Comparison of ENCODE assay signal across 28 cellular contexts in genomic region chr2:164852086-164852485, GRCh38.
"Had no signal": no experiment of that assay in that cellular context is flagged by ENCODE, and none has a peak within 500 bp of the region (broad histone marks: within the 10 kb centered on the region; RNA-seq: fewer than 3 reads in every experiment).

No MANE protein-coding gene starts in this region.

- FAIRE-seq: colon, endometrium, endothelial cell of umbilical vein, frontal cortex had no signal

- DNase-seq: colonic mucosa; cortex of kidney; dermis blood vessel endothelial cell; dorsolateral prefrontal cortex; effector CD4-positive, alpha-beta T cell; effector CD8-positive, alpha-beta T cell; effector memory CD4-positive, alpha-beta T cell; effector memory CD8-positive, alpha-beta T cell; endodermal cell; erythroblast; esophagus squamous epithelium; foreskin fibroblast; foreskin keratinocyte; foreskin melanocyte; gastrocnemius medialis; glutamatergic neuron; head of caudate nucleus; heart left ventricle; heart right ventricle had no signal

- H3K27ac ChIP-seq: colonic mucosa, coronary artery, dorsolateral prefrontal cortex, epithelial cell of prostate, esophagus muscularis mucosa, esophagus squamous epithelium, foreskin keratinocyte, gastrocnemius medialis, gastroesophageal sphincter, heart left ventricle, heart right ventricle had no signal

- H3K4me1 ChIP-seq: colonic mucosa, gastrocnemius medialis, heart left ventricle, heart right ventricle had no signal

- ATAC-seq: effector memory CD8-positive, alpha-beta T cell; esophagus mucosa; foreskin keratinocyte; gastrocnemius medialis; gastroesophageal sphincter; heart left ventricle; heart right ventricle had no signal

- H3K4me3 ChIP-seq: colonic mucosa, coronary artery, dorsolateral prefrontal cortex, esophagus muscularis mucosa, esophagus squamous epithelium, gastrocnemius medialis, gastroesophageal sphincter, heart left ventricle, heart right ventricle had no signal

- H3K9me3 ChIP-seq: colonic mucosa, esophagus muscularis mucosa, esophagus squamous epithelium, gastrocnemius medialis, gastroesophageal sphincter, heart left ventricle, heart right ventricle had no signal

- H3K36me3 ChIP-seq: colonic mucosa, esophagus muscularis mucosa, esophagus squamous epithelium, gastrocnemius medialis, gastroesophageal sphincter, heart left ventricle, heart right ventricle had no signal

- H3K27me3 ChIP-seq: colonic mucosa, esophagus muscularis mucosa, esophagus squamous epithelium, foreskin keratinocyte, gastrocnemius medialis, gastroesophageal sphincter, heart left ventricle, heart right ventricle had no signal
